17 cellular contexts compared by ENCODE assay signal in genomic region chr3:159844383-159844730, GRCh38. TPM values are rescaled to one million over a fixed set of nuclear protein-coding genes. Genes with fewer than 3 reads are reported as not detected.
DNase-seq lines count a peak whose midpoint lies in the region; ATAC-seq, FAIRE-seq and TF ChIP-seq lines count a peak whose summit lies in the region.
"Had no signal": no experiment of that assay in that cellular context is flagged by ENCODE, and none has a peak within 500 bp of the region (broad histone marks: within the 10 kb centered on the region; RNA-seq: fewer than 3 reads in every experiment).

No MANE protein-coding gene starts in this region.

- H3K27ac Mint-ChIP-seq in endothelial cell (ENCODE audit: unreplicated experiment) (no peak overlapping the region), nephron (peak overlapping the region; percentile 16 to 71 (median 27))
- no peak overlapping the region for H3K27ac Mint-ChIP-seq in stimulated activated naive CD8-positive, alpha-beta T cell treated with anti-CD3 and anti-CD28 coated beads, Interleukin-15, amount 100 ng/mL, for 72 hours
- no peak overlapping the region for H3K27ac Mint-ChIP-seq in CD8-positive, alpha-beta T cell
- H3K27ac Mint-ChIP-seq: activated T-cell treated with anti-CD3 and anti-CD28 coated beads, Interleukin-2, amount 50 U/mL, for 72 hours; T-helper 2 cell treated with Interferon-gamma antibody and Interleukin-4, amounts not matched to agents 5 μg/mL and 100 μg/mL, for 36 hours had no signal

- TF ChIP-seq RAD21 in A549 (conservative IDR thresholded peaks at IDR 0.05 in 1 of 2, IDR thresholded peaks at IDR 0.05 in 1 of 2), result no peak

- no peaks in the 10 kb centered on the region for H3K9me3 Mint-ChIP-seq in endothelial cell (ENCODE audit: unreplicated experiment)
- H3K9me3 Mint-ChIP-seq in nephron, result no peaks in the 10 kb centered on the region
- H3K9me3 Mint-ChIP-seq in stimulated activated naive CD8-positive, alpha-beta T cell treated with anti-CD3 and anti-CD28 coated beads, Interleukin-15, amount 100 ng/mL, for 72 hours, result no peaks in the 10 kb centered on the region
- H3K9me3 Mint-ChIP-seq in CD8-positive, alpha-beta T cell, result no peaks in the 10 kb centered on the region
- H3K9me3 Mint-ChIP-seq: activated T-cell treated with anti-CD3 and anti-CD28 coated beads, Interleukin-2, amount 50 U/mL, for 72 hours; T-helper 2 cell treated with Interferon-gamma antibody and Interleukin-4, amounts not matched to agents 5 μg/mL and 100 μg/mL, for 36 hours had no signal

- FAIRE-seq in A549 (lab: Jason Lieb, UNC), result no peak
- FAIRE-seq: D721Med, RCC 7860 had no signal

- H3K27me3 Mint-ChIP-seq in endothelial cell (ENCODE audit: unreplicated experiment), result no peaks in the 10 kb centered on the region
- peaks cover 9% of the 10 kb centered on the region for H3K27me3 Mint-ChIP-seq in nephron (ENCODE audit: low read depth)
- peaks cover 19% of the 10 kb centered on the region for H3K27me3 Mint-ChIP-seq in stimulated activated naive CD8-positive, alpha-beta T cell treated with anti-CD3 and anti-CD28 coated beads, Interleukin-15, amount 100 ng/mL, for 72 hours
- H3K27me3 Mint-ChIP-seq in CD8-positive, alpha-beta T cell (ENCODE audit: low read depth), result peaks cover 11% of the 10 kb centered on the region

- no peaks in the 10 kb centered on the region for H3K9me3 ChIP-seq in A549
- H3K9me3 ChIP-seq in CD8-positive, alpha-beta T cell (ENCODE audit: low read length), result no peaks in the 10 kb centered on the region
- H3K9me3 ChIP-seq: thoracic aorta had no signal

- WGBS in A549 (ENCODE audit: missing lambda C conversion rate), result 80% methylated on average over 4 of the region's 4 CpGs

- no peak for ATAC-seq in A549
- ATAC-seq in esophagus mucosa, result no peak
- ATAC-seq in stimulated activated naive CD8-positive, alpha-beta T cell treated with anti-CD3 and anti-CD28 coated beads, Interleukin-15, amount 100 ng/mL, for 72 hours, result no peak
- ATAC-seq in CD8-positive, alpha-beta T cell, result no peak
- ATAC-seq in HG02870 (IDR thresholded peaks at IDR 0.05; ENCODE audit: unreplicated experiment), result no peak
- ATAC-seq: activated T-cell treated with anti-CD3 and anti-CD28 coated beads, Interleukin-2, amount 50 U/mL, for 72 hours; left cardiac atrium had no signal

- TF ChIP-seq EP300 in A549 (IDR thresholded peaks at IDR 0.05), result no peak

- no peak overlapping the region for H3K4me3 ChIP-seq in A549
- no peak overlapping the region for H3K4me3 ChIP-seq in CD8-positive, alpha-beta T cell (ENCODE audit: low read depth, low read length)
- H3K4me3 ChIP-seq: neural progenitor cell, thoracic aorta had no signal

- TF ChIP-seq POLR2A in A549 (IDR thresholded peaks at IDR 0.05; ENCODE audit: low read length), result no peak

- peaks cover 50% of the 10 kb centered on the region for H3K4me1 ChIP-seq in A549
- no peaks in the 10 kb centered on the region for H3K4me1 ChIP-seq in CD8-positive, alpha-beta T cell (ENCODE audit: insufficient read depth, low read length)

- H3K36me3 ChIP-seq in CD8-positive, alpha-beta T cell (ENCODE audit: insufficient read depth, low read length), result no peaks in the 10 kb centered on the region
- H3K36me3 ChIP-seq: neural progenitor cell, thoracic aorta had no signal

- DNase-seq in A549 (ENCODE audit: low read depth in 1 of 2, low spot score in 1 of 2) (no peak), RPMI7951 (ENCODE audit: low read depth) (peak; percentile 69), endothelial cell (ENCODE audit: low spot score) (no peak)
- DNase-seq in stimulated activated naive CD8-positive, alpha-beta T cell treated with anti-CD3 and anti-CD28 coated beads, Interleukin-15, amount 100 ng/mL, for 72 hours, result no peak
- DNase-seq in CD8-positive, alpha-beta T cell, result no peak
- DNase-seq: activated CD4-positive, alpha-beta T cell treated with anti-CD3 and anti-CD28 coated beads, Interleukin-2, amount 50 U/mL, for 1 hour; activated T-cell treated with anti-CD3 and anti-CD28 coated beads, Interleukin-2, amount 50 U/mL, for 72 hours; left cardiac atrium; NCI-H524 treated with DMSO at 0.1 percent for 48 hours had no signal

- peak overlapping the region; percentile 35 to 37; a peak in 3 of 6 replicates for H3K27ac ChIP-seq in A549
- no peak overlapping the region for H3K27ac ChIP-seq in CD8-positive, alpha-beta T cell (ENCODE audit: low read depth, low read length)
- H3K27ac ChIP-seq: neural progenitor cell, thoracic aorta had no signal

- intact Hi-C loops in CD8-positive, alpha-beta T cell (cut with DNase I, micrococcal nuclease), result no loop called here

- POLR2A ChIA-PET in A549 (lab: Yijun Ruan, JAX), result interaction anchor here (0.7 kb wide), 1 partner anchor 35 kb away, joined by 6 read pairs; no protein-coding TSS in a partner anchor
- POLR2A ChIA-PET in CD8-positive, alpha-beta T cell (lab: Charles Lee), result no interaction called here

- CTCF ChIA-PET in A549 (lab: Yijun Ruan, JAX), result interaction anchor here (0.8 to 1.6 kb wide), 4 partner anchors 16 to 163 kb away, joined by 3 to 7 read pairs (median 4); partner anchors contain the start of gene IL12A
- CTCF ChIA-PET in CD8-positive, alpha-beta T cell (lab: Charles Lee), result no interaction called here

- H3K36me3 Mint-ChIP-seq in endothelial cell (ENCODE audit: low read depth, unreplicated experiment) (peaks cover 17% of the 10 kb centered on the region), nephron (ENCODE audit: low read depth) (no peaks in the 10 kb centered on the region)
- H3K36me3 Mint-ChIP-seq in CD8-positive, alpha-beta T cell, result no peaks in the 10 kb centered on the region

- H3K4me1 Mint-ChIP-seq in endothelial cell (ENCODE audit: unreplicated experiment) (peaks cover 62% of the 10 kb centered on the region), nephron (peaks cover 51% of the 10 kb centered on the region)
- H3K4me1 Mint-ChIP-seq in stimulated activated naive CD8-positive, alpha-beta T cell treated with anti-CD3 and anti-CD28 coated beads, Interleukin-15, amount 100 ng/mL, for 72 hours, result no peaks in the 10 kb centered on the region
- H3K4me1 Mint-ChIP-seq in CD8-positive, alpha-beta T cell (ENCODE audit: low read depth), result peaks cover 6% of the 10 kb centered on the region

- TF ChIP-seq CTCF in A549 (IDR thresholded peaks at IDR 0.05) (no peak), endothelial cell (IDR thresholded peaks at IDR 0.05; ENCODE audit: unreplicated experiment) (no peak), nephron (IDR thresholded peaks at IDR 0.05; ENCODE audit: unreplicated experiment in 3 of 3) (no peak)
- no peak for TF ChIP-seq CTCF in CD8-positive, alpha-beta T cell (IDR thresholded peaks at IDR 0.05)

- H3K4me3 Mint-ChIP-seq in endothelial cell (ENCODE audit: unreplicated experiment) (peak overlapping the region; percentile 56), nephron (no peak overlapping the region)
- H3K4me3 Mint-ChIP-seq in stimulated activated naive CD8-positive, alpha-beta T cell treated with anti-CD3 and anti-CD28 coated beads, Interleukin-15, amount 100 ng/mL, for 72 hours, result no peak overlapping the region
- no peak overlapping the region for H3K4me3 Mint-ChIP-seq in CD8-positive, alpha-beta T cell
- H3K4me3 Mint-ChIP-seq: activated T-cell treated with anti-CD3 and anti-CD28 coated beads, Interleukin-2, amount 50 U/mL, for 72 hours; neural progenitor cell; T-helper 2 cell treated with Interferon-gamma antibody and Interleukin-4, amounts not matched to agents 5 μg/mL and 100 μg/mL, for 36 hours had no signal

- H3K27me3 ChIP-seq in CD8-positive, alpha-beta T cell (ENCODE audit: insufficient read depth, low read length), result peaks cover 3% of the 10 kb centered on the region
- H3K27me3 ChIP-seq: neural progenitor cell had no signal

- no peak overlapping the region for H3K4me2 ChIP-seq in A549
- H3K4me2 ChIP-seq: neural progenitor cell had no signal

TF ChIP-seq in A549, 52 proteins besides CTCF, POLR2A, EP300 and RAD21 (continues in another document):
- TF ChIP-seq, protein P1, sequence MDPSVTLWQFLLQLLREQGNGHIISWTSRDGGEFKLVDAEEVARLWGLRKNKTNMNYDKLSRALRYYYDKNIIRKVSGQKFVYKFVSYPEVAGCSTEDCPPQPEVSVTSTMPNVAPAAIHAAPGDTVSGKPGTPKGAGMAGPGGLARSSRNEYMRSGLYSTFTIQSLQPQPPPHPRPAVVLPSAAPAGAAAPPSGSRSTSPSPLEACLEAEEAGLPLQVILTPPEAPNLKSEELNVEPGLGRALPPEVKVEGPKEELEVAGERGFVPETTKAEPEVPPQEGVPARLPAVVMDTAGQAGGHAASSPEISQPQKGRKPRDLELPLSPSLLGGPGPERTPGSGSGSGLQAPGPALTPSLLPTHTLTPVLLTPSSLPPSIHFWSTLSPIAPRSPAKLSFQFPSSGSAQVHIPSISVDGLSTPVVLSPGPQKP (IDR thresholded peaks at IDR 0.05; ENCODE audit: low read depth, low read length), result no peak
- no peak for TF ChIP-seq EHF (CRISPR knock-in tag; IDR thresholded peaks at IDR 0.05)
- no peak for TF ChIP-seq BCL3 (IDR thresholded peaks at IDR 0.05)
- no peak for TF ChIP-seq SREBF2 (IDR thresholded peaks at IDR 0.05)
- no peak for TF ChIP-seq HDAC2 (IDR thresholded peaks at IDR 0.05)
- no peak for TF ChIP-seq ZC3H11A (IDR thresholded peaks at IDR 0.05)
- TF ChIP-seq ZNF302 (CRISPR knock-in tag; IDR thresholded peaks at IDR 0.05), result no peak
- TF ChIP-seq HOXA7 (CRISPR knock-in tag; IDR thresholded peaks at IDR 0.05), result no peak
- no peak for TF ChIP-seq POLR2AphosphoS2 (conservative IDR thresholded peaks at IDR 0.05; ENCODE audit: low read length)
- TF ChIP-seq MAFK (IDR thresholded peaks at IDR 0.05; ENCODE audit: partially characterized antibody), result no peak
- TF ChIP-seq FOSL2 (IDR thresholded peaks at IDR 0.05), result no peak
- no peak for TF ChIP-seq FOSL2 (CRISPR knock-in tag; IDR thresholded peaks at IDR 0.05)

RNA-seq across cellular contexts. Expression of gene SCHIP1, which starts 4.7 kb away (rescaled TPM):
- 2.7 and 3.5 TPM in 2 replicates for polyA plus RNA-seq in A549 (2011; rRNA removed)
- 0.13 and 0.15 TPM in 2 replicates for polyA plus RNA-seq in A549 (2012; cell fraction: cytosol; rRNA removed)
- polyA plus RNA-seq in A549 (2012; cell fraction: nucleus; rRNA removed), result 1.3 TPM in 2 replicates
- polyA plus RNA-seq in A549 (2017; fragmentation: RNase III; extraction: RNeasy Plus Mini Kit Qiagen cat#74134 plus additional on column Dnase treatment), result 2.0 to 3.6 TPM (median 2.6 TPM) in 3 replicates
- 5.2 and 7.1 TPM in 2 replicates for polyA minus RNA-seq in A549 (2011; rRNA and poly(A)+ RNA removed)
- 0.72 and 1.3 TPM in 2 replicates for total RNA-seq in RPMI7951 (2014; rRNA removed; shearing (Covaris generic))
- 102 TPM for total RNA-seq in endothelial cell (ENCODE audit: unreplicated experiment)
- 1.00 TPM for total RNA-seq in esophagus mucosa
- not detected for total RNA-seq in CD8-positive, alpha-beta T cell
- total RNA-seq: activated T-cell treated with anti-CD3 and anti-CD28 coated beads, Interleukin-2, amount 50 U/mL, for 72 hours had no signal

Comparison
In these comparisons a context has a peak if more than half of its experiments do, and no peak if none do; other contexts are left out.
1. H3K27ac Mint-ChIP-seq: peak in nephron (3 of 3); none in endothelial cell (single experiment), stimulated activated naive CD8-positive, alpha-beta T cell treated with anti-CD3 and anti-CD28 coated beads, Interleukin-15, amount 100 ng/mL, for 72 hours (0 of 2) and CD8-positive, alpha-beta T cell (single experiment).
2. RNA of gene SCHIP1, which starts 4.7 kb away (total RNA-seq): 102 TPM in endothelial cell (single experiment); 1.00 TPM in esophagus mucosa (single experiment), 0.72 to 1.3 TPM in RPMI7951 and not detected in CD8-positive, alpha-beta T cell; every median in the first group is over 10 times any median in the second.